In the genomic region with DNA sequence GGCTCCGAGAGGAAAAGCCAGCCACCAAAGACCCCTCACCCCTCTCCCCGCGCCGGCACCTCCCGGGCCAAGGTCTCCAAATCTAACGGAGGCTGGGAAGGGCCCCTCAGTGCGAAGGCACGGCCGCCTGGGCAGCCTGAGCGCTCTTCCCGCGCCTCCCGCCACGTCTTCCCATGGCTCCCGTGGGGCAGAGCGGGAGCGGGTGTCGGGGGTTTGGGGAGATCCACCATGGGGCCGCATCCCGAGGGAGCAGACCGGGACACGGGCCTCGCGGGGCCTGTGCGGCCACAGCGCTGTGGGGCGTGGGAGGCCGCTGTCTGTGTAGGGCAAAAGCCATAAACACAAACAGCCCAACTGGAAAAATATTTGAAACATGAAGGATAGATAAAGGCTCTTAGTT, we compare ENCODE assay signal across 18 cellular contexts. TPM values are rescaled to one million over a fixed set of nuclear protein-coding genes. Genes with fewer than 3 reads are reported as not detected.
A peak's percentile ranks its signal among the peaks of the same experiment; 100 is the strongest.
DNase-seq lines count a peak whose midpoint lies in the region; ATAC-seq, FAIRE-seq and TF ChIP-seq lines count a peak whose summit lies in the region.
"Had no signal": no experiment of that assay in that cellular context is flagged by ENCODE, and none has a peak within 500 bp of the region (broad histone marks: within the 10 kb centered on the region; RNA-seq: fewer than 3 reads in every experiment).

No MANE protein-coding gene starts in this region.

- H4K20me1 ChIP-seq in BLaER1 (peaks cover 72% of the 10 kb centered on the region), osteoblast (ENCODE audit: insufficient read depth, low read length) (peaks cover 6% of the 10 kb centered on the region)

- H3K9ac ChIP-seq in BLaER1 (peak overlapping the region; percentile 64), kidney (ENCODE audit: low read length in 2 of 2) (no peak overlapping the region)

- peaks cover 14% of the 10 kb centered on the region for H3K4me1 Mint-ChIP-seq in chondrocyte (ENCODE audit: low read depth)
- H3K4me1 Mint-ChIP-seq: CD14-positive monocyte had no signal

- no peaks in the 10 kb centered on the region for H3K79me2 ChIP-seq in osteoblast (ENCODE audit: insufficient read depth, low read length)

- H3K4me3 Mint-ChIP-seq in chondrocyte (ENCODE audit: unreplicated experiment): no peak overlapping the region
- H3K4me3 Mint-ChIP-seq: CD14-positive monocyte; CD8-positive, alpha-beta T cell had no signal

- H3K4me2 ChIP-seq in BLaER1 (peak overlapping the region; percentile 87), osteoblast (ENCODE audit: insufficient read depth, low read length) (no peak overlapping the region)

- H3K4me1 ChIP-seq in BLaER1 (peaks cover 99% of the 10 kb centered on the region), kidney (ENCODE audit: control insufficient read depth in 1 of 2, insufficient read depth in 1 of 2, low read depth in 1 of 2, low read length in 2 of 2) (no peaks in the 10 kb centered on the region), osteoblast (ENCODE audit: insufficient read depth, low read length) (peaks cover 12% of the 10 kb centered on the region)

- intact Hi-C loops in kidney (cut with DNase I): no loop called here
- intact Hi-C loops in lower leg skin (cut with DNase I; ENCODE audit: low total_unique reads): no loop called here

- no peak for FAIRE-seq in kidney (lab: Jason Lieb, UNC)
- FAIRE-seq: D721Med, H54, HTR-8/SVneo had no signal

- TF ChIP-seq POLR2A in lower leg skin (IDR thresholded peaks at IDR 0.05): no peak

- H3K4me3 ChIP-seq in BLaER1 (peak overlapping the region; percentile 35), kidney (ENCODE audit: low read length in 2 of 2) (no peak overlapping the region), osteoblast (ENCODE audit: insufficient read depth, low read length) (no peak overlapping the region), lower leg skin (ENCODE audit: low read depth, poor library complexity, severe bottlenecking) (no peak overlapping the region)

- DNase-seq in chondrocyte (ENCODE audit: low spot score) (peak; percentile 83), kidney (peak; percentile 67), osteoblast (ENCODE audit: insufficient read length, low spot score, missing footprints) (peak; percentile 22), dedifferentiated amniotic fluid mesenchymal stem cell (ENCODE audit: extremely low spot score) (no peak), lower leg skin (ENCODE audit: low spot score in 2 of 2) (no peak)
- DNase-seq: ACHN; CD8-positive, alpha-beta T cell; COR-L47; DMS153; DND-41; GF-D8 had no signal

- H3K36me3 ChIP-seq in BLaER1 (peaks cover 17% of the 10 kb centered on the region; the same call in 1 of the 2 replicates), kidney (ENCODE audit: control insufficient read depth in 1 of 2, insufficient read depth in 2 of 2, low read length in 2 of 2) (no peaks in the 10 kb centered on the region), osteoblast (ENCODE audit: insufficient read depth, low read length) (peaks cover 3% of the 10 kb centered on the region)

- H3K36me3 Mint-ChIP-seq in chondrocyte (ENCODE audit: low read depth): no peaks in the 10 kb centered on the region
- H3K36me3 Mint-ChIP-seq: CD14-positive monocyte; CD8-positive, alpha-beta T cell had no signal

- 89 to 97% methylated on average over 28 of the region's 28 CpGs for WGBS in lower leg skin, 2 donors

- H3K27ac Mint-ChIP-seq in chondrocyte (ENCODE audit: unreplicated experiment): no peak overlapping the region
- H3K27ac Mint-ChIP-seq: CD14-positive monocyte; CD8-positive, alpha-beta T cell had no signal

- no peak for TF ChIP-seq CTCF in chondrocyte (IDR thresholded peaks at IDR 0.05)
- no peak for TF ChIP-seq CTCF in kidney (IDR thresholded peaks at IDR 0.05; ENCODE audit: borderline replicate concordance, extremely low read depth, insufficient read depth)
- no peak for TF ChIP-seq CTCF in osteoblast (IDR thresholded peaks at IDR 0.05; ENCODE audit: extremely low read depth, low read depth, low read length)
- no peak for TF ChIP-seq CTCF in lower leg skin (IDR thresholded peaks at IDR 0.05)

- no peaks in the 10 kb centered on the region for H3K27me3 ChIP-seq in BLaER1
- H3K27me3 ChIP-seq in osteoblast (ENCODE audit: insufficient read depth, low read length): no peaks in the 10 kb centered on the region

- no peaks in the 10 kb centered on the region for H3K27me3 Mint-ChIP-seq in chondrocyte (ENCODE audit: low read depth)

- H3K9me3 ChIP-seq in BLaER1 (no peaks in the 10 kb centered on the region), kidney (ENCODE audit: control insufficient read depth in 1 of 2, low read length in 2 of 2) (no peaks in the 10 kb centered on the region), osteoblast (ENCODE audit: low read depth, low read length) (no peaks in the 10 kb centered on the region)

- no peaks in the 10 kb centered on the region for H3K9me3 Mint-ChIP-seq in chondrocyte (ENCODE audit: low read depth)
- H3K9me3 Mint-ChIP-seq: CD8-positive, alpha-beta T cell had no signal

- no peak overlapping the region for H2AFZ ChIP-seq in osteoblast (ENCODE audit: low read length)

- peak overlapping the region; percentile 88 for H3K27ac ChIP-seq in BLaER1
- H3K27ac ChIP-seq in kidney (ENCODE audit: low read depth in 2 of 2, low read length in 2 of 2): no peak overlapping the region
- H3K27ac ChIP-seq in osteoblast (ENCODE audit: low read depth, low read length): no peak overlapping the region

- no peak for ATAC-seq in HG03097 (IDR thresholded peaks at IDR 0.05; ENCODE audit: low FRiP score, unreplicated experiment)
- ATAC-seq: CD8-positive, alpha-beta T cell; HCT116 had no signal

RNA-seq across cellular contexts. Expression of a gene that starts 22.4 kb away (rescaled TPM):
- 5.7 to 9.9 TPM (median 9.5 TPM) in 3 replicates for total RNA-seq in chondrocyte
- 5.2 TPM for total RNA-seq in kidney
- 4.8 TPM for polyA plus RNA-seq in kidney (ENCODE audit: insufficient read depth, low read depth, low replicate concordance)
- total RNA-seq in osteoblast: 10.3 and 10.5 TPM in 2 replicates
- total RNA-seq in lower leg skin: 1 to 10 TPM; 1.1 to 4.5 (median 3.1) TPM

RNA-seq across cellular contexts. Expression of a gene that starts 49.6 kb away (rescaled TPM):
- total RNA-seq in chondrocyte: 15.2 to 16.2 TPM (median 15.6 TPM) in 3 replicates
- 21.9 TPM for total RNA-seq in kidney
- 27.6 TPM for polyA plus RNA-seq in kidney (ENCODE audit: insufficient read depth, low read depth, low replicate concordance)
- 11.8 and 13.0 TPM in 2 replicates for total RNA-seq in osteoblast
- 10 to 100 TPM in 3 of 4 donors, 1 to 10 TPM in 1; 9.4 to 26.0 (median 22.8) TPM for total RNA-seq in lower leg skin

Comparison
In these comparisons a context has a peak if more than half of its experiments do, and no peak if none do; other contexts are left out.
1. DNase-seq: peak in chondrocyte (single experiment), kidney (single experiment) and osteoblast (single experiment); none in dedifferentiated amniotic fluid mesenchymal stem cell (single experiment) and lower leg skin (0 of 2).